ENCODE assay signal across 12 cellular contexts in the genomic region with DNA sequence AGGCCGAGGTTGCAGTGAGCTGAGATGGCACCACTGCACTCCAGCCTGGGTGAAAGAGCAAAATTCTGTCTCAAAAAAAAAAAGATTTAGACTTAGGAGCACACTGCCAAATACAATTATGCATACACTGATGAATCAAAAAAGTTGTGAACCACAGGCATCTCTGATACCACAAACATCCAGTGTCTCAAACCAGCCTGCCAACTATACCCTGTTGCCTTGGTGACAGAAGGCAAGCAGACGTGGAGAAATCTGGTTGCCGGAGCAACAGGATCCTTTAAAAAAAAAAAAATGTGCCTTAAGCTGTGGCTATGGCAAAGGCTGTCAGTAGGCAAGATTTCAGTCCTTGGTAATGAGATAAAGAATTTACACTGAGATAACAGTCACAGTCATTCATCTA.
DNase-seq lines count a peak whose midpoint lies in the region; ATAC-seq and TF ChIP-seq lines count a peak whose summit lies in the region.
"Had no signal": no experiment of that assay in that cellular context is flagged by ENCODE, and none has a peak within 500 bp of the region (broad histone marks: within the 10 kb centered on the region; RNA-seq: fewer than 3 reads in every experiment).

No MANE protein-coding gene starts in this region.

- in situ Hi-C loops in astrocyte of the spinal cord (cut with HindIII; ENCODE audit: low sequenced_read_pairs) = no loop called here

- DNase-seq in AG09309 (ENCODE audit: low read depth) (peak; percentile 98), astrocyte of the spinal cord (ENCODE audit: low read depth, low spot score) (peak; percentile 95), kidney glomerular epithelial cell (lab: John Stamatoyannopoulos, UW) (peak; percentile 80), SIG-M5 treated with dmso at 0.1 percent for 504 hours (lab: John Stamatoyannopoulos, UW; ENCODE audit: unreplicated experiment) (no peak)
- DNase-seq in Jurkat, Clone E6-1 (ENCODE audit: low read depth, low spot score) = peak; percentile 66
- DNase-seq in stimulated activated naive CD4-positive, alpha-beta T cell treated with Interleukin-2 at 50 U/mL for 16 hours (lab: John Stamatoyannopoulos, UW) = no peak
- DNase-seq: activated T-cell treated with anti-CD3 and anti-CD28 coated beads, Interleukin-2, amount 50 U/mL, for 4 hours; CD8-positive, alpha-beta T cell; naive B cell; T-cell had no signal

- TF ChIP-seq CTCF in AG09309 (IDR thresholded peaks at IDR 0.05; ENCODE audit: control insufficient read depth, insufficient read depth, low read depth, low read length, missing control alignments) = no peak
- TF ChIP-seq CTCF in astrocyte of the spinal cord (IDR thresholded peaks at IDR 0.05; ENCODE audit: low read depth, low read length) = no peak

- H3K4me3 ChIP-seq in AG09309 (ENCODE audit: control insufficient read depth, low read depth, low read length) (no peak overlapping the region), astrocyte of the spinal cord (ENCODE audit: low read depth, low read length) (no peak overlapping the region)
- no peak overlapping the region for H3K4me3 ChIP-seq in Jurkat, Clone E6-1 (ENCODE audit: low read length)

- ATAC-seq in GM21367 (IDR thresholded peaks at IDR 0.05; ENCODE audit: unreplicated experiment) (no peak), GM18861 (IDR thresholded peaks at IDR 0.05; ENCODE audit: unreplicated experiment) (no peak)
- ATAC-seq: activated T-cell treated with anti-CD3 and anti-CD28 coated beads, Interleukin-2, amount 50 U/mL, for 4 hours; CD8-positive, alpha-beta T cell; T-cell had no signal

Comparison
In these comparisons a context has a peak if more than half of its experiments do, and no peak if none do; other contexts are left out.
1. DNase-seq: peak in AG09309 (single experiment), Jurkat, Clone E6-1 (single experiment), astrocyte of the spinal cord (single experiment) and kidney glomerular epithelial cell (single experiment); none in SIG-M5 treated with dmso at 0.1 percent for 504 hours (single experiment) and stimulated activated naive CD4-positive, alpha-beta T cell treated with Interleukin-2 at 50 U/mL for 16 hours (single experiment).